8 cellular contexts compared by ENCODE assay signal in the genomic region with DNA sequence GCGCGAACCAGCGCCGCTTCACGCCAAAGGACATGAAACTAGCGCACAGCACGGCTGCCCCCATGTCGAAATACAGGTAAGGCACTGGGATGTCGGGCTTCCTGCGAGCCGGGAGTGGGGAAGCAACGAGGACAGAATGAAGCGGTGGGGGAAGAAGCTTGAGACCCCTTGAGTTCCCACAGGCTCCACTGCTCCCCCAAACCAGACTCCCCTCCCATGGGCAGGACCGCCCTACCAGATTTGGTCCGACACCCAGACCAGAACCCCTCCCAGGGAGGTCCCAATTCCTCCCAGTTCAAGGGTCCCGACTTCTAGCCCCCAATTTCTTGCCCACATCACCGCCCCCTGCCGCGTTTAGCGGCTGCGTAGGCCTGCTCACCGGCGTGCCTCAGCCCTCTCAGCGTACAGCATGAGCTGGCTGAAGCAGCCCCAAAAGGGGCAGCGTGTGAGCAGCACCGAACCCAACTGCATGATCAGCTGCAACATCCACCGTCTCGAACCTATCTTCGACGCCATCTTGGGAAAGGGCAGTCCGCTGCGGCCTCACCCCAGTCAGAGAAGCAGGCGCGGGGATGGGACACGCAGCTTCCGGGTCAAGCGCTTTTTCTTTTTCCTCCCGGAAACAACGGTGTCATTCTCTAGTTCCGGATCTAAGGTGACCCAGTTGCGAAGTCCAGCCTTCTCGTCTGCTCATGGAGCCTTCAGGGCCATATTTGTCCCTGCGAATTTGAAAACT. TPM values are rescaled to one million over a fixed set of nuclear protein-coding genes. Genes with fewer than 3 reads are reported as not detected.
DNase-seq lines count a peak whose midpoint lies in the region; TF ChIP-seq lines count a peak whose summit lies in the region.

TSS of gene TMEM101 (minus strand) at position 527 of the 736 bp plus-strand sequence. CDS start at position 516, 11 bp downstream.

- no peaks in the 10 kb centered on the region for H3K9me2 ChIP-seq in GM23248 (ENCODE audit: insufficient read depth)

- H3F3A ChIP-seq in GM23248 (ENCODE audit: insufficient read depth) = no peaks in the 10 kb centered on the region

- H3K27me3 ChIP-seq in GM23248 (replicated peaks; ENCODE audit: insufficient read depth) = no peaks in the 10 kb centered on the region

- H3K9me3 ChIP-seq in GM23248 (ENCODE audit: low read depth) = no peaks in the 10 kb centered on the region

- 0 out of 2 replicates have a peak, but pooled peaks cover 6% of the 10 kb centered on the region for H3K4me1 ChIP-seq in GM23248 (ENCODE audit: insufficient read depth)

- peaks cover 15% of the 10 kb centered on the region for H3K36me3 Mint-ChIP-seq in nephron progenitor cell (ENCODE audit: low read depth)
- H3K36me3 Mint-ChIP-seq in stimulated activated naive CD8-positive, alpha-beta T cell treated with anti-CD3 and anti-CD28 coated beads, Interleukin-15, Interleukin-2, amounts not matched to agents 100 ng/mL and 50 ng/mL, for 24 hours (ENCODE audit: low read depth) = peaks cover 14% of the 10 kb centered on the region

- peak within 1 kb of the TSS; percentile 100 for H3K4me3 ChIP-seq in GM23248
- H3K4me3 ChIP-seq in fibroblast of villous mesenchyme (ENCODE audit: low read depth, low read length) = peak within 1 kb of the TSS; percentile 100

- H3K27ac ChIP-seq in GM23248 = peak within 1 kb of the TSS; percentile 65

- peak within 1 kb of the TSS; percentile 97 for H2AFZ ChIP-seq in GM23248

- H3K27me3 Mint-ChIP-seq in nephron progenitor cell (ENCODE audit: low read depth, poor library complexity) = no peaks in the 10 kb centered on the region
- no peaks in the 10 kb centered on the region for H3K27me3 Mint-ChIP-seq in stimulated activated naive CD8-positive, alpha-beta T cell treated with anti-CD3 and anti-CD28 coated beads, Interleukin-15, Interleukin-2, amounts not matched to agents 100 ng/mL and 50 ng/mL, for 24 hours

- DNase-seq in DMS79 (lab: John Stamatoyannopoulos, UW) (peak; percentile 85), GM23248 (peak; percentile 97), M059J (ENCODE audit: low read depth) (peak; percentile 88), SIG-M5 (lab: John Stamatoyannopoulos, UW) (peak; percentile 73), activated gamma-delta T cell (lab: John Stamatoyannopoulos, UW) (peak; percentile 59), fibroblast of villous mesenchyme (ENCODE audit: low read depth) (peak; percentile 95), nephron progenitor cell (peak; percentile 81)

- H3K79me2 ChIP-seq in GM23248 (ENCODE audit: insufficient read depth) = peaks cover 10% of the 10 kb centered on the region

- H3K4me2 ChIP-seq in GM23248 (ENCODE audit: unreplicated experiment) = peak within 1 kb of the TSS; percentile 95

- peak within 1 kb of the TSS; percentile 96 for H3K9ac ChIP-seq in GM23248

- peak within 1 kb of the TSS; percentile 99 for H3K27ac Mint-ChIP-seq in nephron progenitor cell
- H3K27ac Mint-ChIP-seq in stimulated activated naive CD8-positive, alpha-beta T cell treated with anti-CD3 and anti-CD28 coated beads, Interleukin-15, Interleukin-2, amounts not matched to agents 100 ng/mL and 50 ng/mL, for 24 hours = peak within 1 kb of the TSS; percentile 96

- no peaks in the 10 kb centered on the region for H3K9me3 Mint-ChIP-seq in nephron progenitor cell
- H3K9me3 Mint-ChIP-seq in stimulated activated naive CD8-positive, alpha-beta T cell treated with anti-CD3 and anti-CD28 coated beads, Interleukin-15, Interleukin-2, amounts not matched to agents 100 ng/mL and 50 ng/mL, for 24 hours = no peaks in the 10 kb centered on the region

- H4K20me1 ChIP-seq in GM23248 (ENCODE audit: insufficient read depth) = no peaks in the 10 kb centered on the region

- no peaks in the 10 kb centered on the region for H3K36me3 ChIP-seq in GM23248 (ENCODE audit: low read depth)

- in situ Hi-C loops in GM23248 (cut with MboI) = no loop called here

- TF ChIP-seq CTCF in fibroblast of villous mesenchyme (IDR thresholded peaks at IDR 0.05; ENCODE audit: insufficient read depth, low read depth, low read length) = no peak
- no peak for TF ChIP-seq CTCF in nephron progenitor cell (IDR thresholded peaks at IDR 0.05)

- peak within 1 kb of the TSS; percentile 100 for H3K4me3 Mint-ChIP-seq in nephron progenitor cell
- peak within 1 kb of the TSS; percentile 97 for H3K4me3 Mint-ChIP-seq in stimulated activated naive CD8-positive, alpha-beta T cell treated with anti-CD3 and anti-CD28 coated beads, Interleukin-15, Interleukin-2, amounts not matched to agents 100 ng/mL and 50 ng/mL, for 24 hours

- H3K4me1 Mint-ChIP-seq in nephron progenitor cell = peaks cover 21% of the 10 kb centered on the region
- H3K4me1 Mint-ChIP-seq in stimulated activated naive CD8-positive, alpha-beta T cell treated with anti-CD3 and anti-CD28 coated beads, Interleukin-15, Interleukin-2, amounts not matched to agents 100 ng/mL and 50 ng/mL, for 24 hours (ENCODE audit: low read depth) = peaks cover 17% of the 10 kb centered on the region

- WGBS in GM23248 (ENCODE audit: low coverage in 1 of 2, low lambda C conversion rate in 2 of 2, missing lambda C conversion rate in 2 of 2), 2 experiments = 2% methylated on average over 43 of the region's 43 CpGs

RNA-seq across cellular contexts. Expression of gene TMEM101, which starts in this region (rescaled TPM):
- total RNA-seq in GM23248 (2014; rRNA removed; shearing (Covaris generic)) = 25.5 and 45.4 TPM in 2 replicates
- 24.4 and 25.0 TPM in 2 replicates for polyA plus RNA-seq in GM23248 (2016; fragmentation: Nextera tagmentation; extraction: Ambion mirVana)
- total RNA-seq in M059J (2014; rRNA removed; shearing (Covaris generic)) = 40.0 and 41.3 TPM in 2 replicates
- total RNA-seq in fibroblast of villous mesenchyme = 40.2 and 40.3 TPM in 2 replicates

Comparison
In these comparisons a context has a peak if more than half of its experiments do, and no peak if none do; other contexts are left out.
1. Peak in every context shown above with its lines: DNase-seq, H3K4me3 ChIP-seq and H3K27ac ChIP-seq.